In genomic region chr4:188032583-188032982, GRCh38 we compare ENCODE assay signal across 17 cellular contexts. TPM values are rescaled to one million over a fixed set of nuclear protein-coding genes. Genes with fewer than 3 reads are reported as not detected.
DNase-seq lines count a peak whose midpoint lies in the region; ATAC-seq and TF ChIP-seq lines count a peak whose summit lies in the region.
"Had no signal": no experiment of that assay in that cellular context is flagged by ENCODE, and none has a peak within 500 bp of the region (broad histone marks: within the 10 kb centered on the region; RNA-seq: fewer than 3 reads in every experiment).

No MANE protein-coding gene starts in this region.

- H3K27me3 ChIP-seq in HUES48 (ENCODE audit: control insufficient read depth, insufficient read depth, low read length) (no peaks in the 10 kb centered on the region), smooth muscle cell (ENCODE audit: low read depth) (peaks cover 15% of the 10 kb centered on the region)
- H3K27me3 ChIP-seq: BLaER1 had no signal

- H3K27me3 Mint-ChIP-seq in endothelial cell (ENCODE audit: unreplicated experiment) = peaks cover 6% of the 10 kb centered on the region
- no peaks in the 10 kb centered on the region for H3K27me3 Mint-ChIP-seq in MCF 10A (ENCODE audit: insufficient read depth, unreplicated experiment)
- peaks cover 0 to 4% (median 1%) of the 10 kb centered on the region in 5 donors for H3K27me3 Mint-ChIP-seq in naive thymus-derived CD8-positive, alpha-beta T cell
- H3K27me3 Mint-ChIP-seq: CD8-positive, alpha-beta memory T cell had no signal

- peak overlapping the region; percentile 56 for H3K4me3 ChIP-seq in HUES48 (ENCODE audit: low read depth, low read length)
- peak overlapping the region; percentile 32 for H3K4me3 ChIP-seq in smooth muscle cell
- H3K4me3 ChIP-seq: BLaER1, PC-9 had no signal

- H3K36me3 Mint-ChIP-seq in endothelial cell (ENCODE audit: low read depth, unreplicated experiment) (peaks cover 3% of the 10 kb centered on the region), MCF 10A (ENCODE audit: insufficient read depth, unreplicated experiment) (no peaks in the 10 kb centered on the region)
- H3K36me3 Mint-ChIP-seq in naive thymus-derived CD8-positive, alpha-beta T cell = no peaks in the 10 kb centered on the region

- ATAC-seq in naive thymus-derived CD8-positive, alpha-beta T cell = no peak
- ATAC-seq: HCT116 had no signal

- H3K4me1 Mint-ChIP-seq in endothelial cell (ENCODE audit: unreplicated experiment) (peaks cover 10% of the 10 kb centered on the region), MCF 10A (ENCODE audit: insufficient read depth, unreplicated experiment) (peaks cover 3% of the 10 kb centered on the region)
- H3K4me1 Mint-ChIP-seq in naive thymus-derived CD8-positive, alpha-beta T cell = peaks cover 0 to 4% (median 0%) of the 10 kb centered on the region in 4 donors

- H3K79me2 ChIP-seq in smooth muscle cell (ENCODE audit: low read depth) = no peaks in the 10 kb centered on the region

- H3K27ac ChIP-seq in HUES48 (ENCODE audit: low read depth, low read length) = peak overlapping the region; percentile 96
- no peak overlapping the region for H3K27ac ChIP-seq in smooth muscle cell (ENCODE audit: low read depth)
- H3K27ac ChIP-seq: BLaER1, PC-9 had no signal

- H3K27ac Mint-ChIP-seq in endothelial cell (ENCODE audit: unreplicated experiment) (peak overlapping the region; percentile 36), MCF 10A (ENCODE audit: low read depth, unreplicated experiment) (no peak overlapping the region)
- H3K27ac Mint-ChIP-seq in naive thymus-derived CD8-positive, alpha-beta T cell = no peak overlapping the region
- H3K27ac Mint-ChIP-seq: CD8-positive, alpha-beta memory T cell had no signal

- 23% methylated on average over 16 of the region's 16 CpGs for WGBS in smooth muscle cell (ENCODE audit: low lambda C conversion rate)

- peaks cover 37% of the 10 kb centered on the region for H3K4me1 ChIP-seq in HUES48 (ENCODE audit: control insufficient read depth, insufficient read depth, low read length)
- H3K4me1 ChIP-seq in smooth muscle cell (ENCODE audit: low read depth) = peaks cover 13% of the 10 kb centered on the region
- H3K4me1 ChIP-seq: BLaER1 had no signal

- POLR2A ChIA-PET in MCF 10A (lab: Yijun Ruan, JAX) = no interaction called here
- POLR2A ChIA-PET in naive thymus-derived CD8-positive, alpha-beta T cell (lab: Charles Lee) = no interaction called here

- H3K4me3 Mint-ChIP-seq in endothelial cell (ENCODE audit: unreplicated experiment) (peak overlapping the region; percentile 77), MCF 10A (ENCODE audit: unreplicated experiment) (no peak overlapping the region)
- H3K4me3 Mint-ChIP-seq in naive thymus-derived CD8-positive, alpha-beta T cell = no peak overlapping the region
- H3K4me3 Mint-ChIP-seq: CD8-positive, alpha-beta memory T cell had no signal

- peak overlapping the region; percentile 82 for H3K4me2 ChIP-seq in smooth muscle cell
- H3K4me2 ChIP-seq: BLaER1, PC-9 had no signal

- no peaks in the 10 kb centered on the region for H3K36me3 ChIP-seq in HUES48 (ENCODE audit: control insufficient read depth, insufficient read depth, low read length)
- no peaks in the 10 kb centered on the region for H3K36me3 ChIP-seq in smooth muscle cell (ENCODE audit: low read depth)
- H3K36me3 ChIP-seq: BLaER1 had no signal

- no peaks in the 10 kb centered on the region for H4K20me1 ChIP-seq in smooth muscle cell (ENCODE audit: low read depth)
- H4K20me1 ChIP-seq: BLaER1 had no signal

- intact Hi-C loops in MCF 10A (cut with micrococcal nuclease) = no loop called here

- TF ChIP-seq CTCF in endothelial cell (IDR thresholded peaks at IDR 0.05; ENCODE audit: unreplicated experiment) (no peak), smooth muscle cell (IDR thresholded peaks at IDR 0.05; ENCODE audit: borderline replicate concordance, insufficient read depth, poor library complexity, severe bottlenecking) (no peak), MCF 10A (IDR thresholded peaks at IDR 0.05; ENCODE audit: unreplicated experiment) (no peak)

- peak overlapping the region; percentile 86 for H2AFZ ChIP-seq in smooth muscle cell (ENCODE audit: low read depth)
- H2AFZ ChIP-seq: PC-9 had no signal

- no TSS peak for BruUV-seq in MCF 10A (replicated peaks; lab: Mats Ljungman, UMichigan)

- H3K9me3 Mint-ChIP-seq in endothelial cell (ENCODE audit: unreplicated experiment) = no peaks in the 10 kb centered on the region
- H3K9me3 Mint-ChIP-seq in MCF 10A (ENCODE audit: unreplicated experiment) = no peaks in the 10 kb centered on the region
- H3K9me3 Mint-ChIP-seq in naive thymus-derived CD8-positive, alpha-beta T cell = peaks cover 0 to 13% (median 9%) of the 10 kb centered on the region in 9 donors

- DNase-seq in endothelial cell (ENCODE audit: low spot score) = no peak
- peak; percentile 37 for DNase-seq in iPS-NIHi7 (ENCODE audit: extremely low spot score)
- DNase-seq in smooth muscle cell (lab: John Stamatoyannopoulos, UW; ENCODE audit: unreplicated experiment) = no peak
- DNase-seq in nucleus accumbens (lab: John Stamatoyannopoulos, UW) = no peak
- no peak for DNase-seq in MCF 10A (ENCODE audit: unreplicated experiment)
- DNase-seq in naive thymus-derived CD8-positive, alpha-beta T cell = no peak
- DNase-seq: CD8-positive, alpha-beta memory T cell; NCI-H1436 treated with DMSO at 0.1 percent for 48 hours; NCI-H2081; NCI-H345; NCI-H69; PC-9 had no signal

- no peaks in the 10 kb centered on the region for H3F3A ChIP-seq in smooth muscle cell (ENCODE audit: low read depth)

- peak overlapping the region; percentile 68; the same call in 1 of the 2 replicates for H3K9ac ChIP-seq in HUES48 (ENCODE audit: low read depth, low read length)
- no peak overlapping the region for H3K9ac ChIP-seq in smooth muscle cell (ENCODE audit: low read depth)
- H3K9ac ChIP-seq: BLaER1 had no signal

- H3K9me3 ChIP-seq in HUES48 (ENCODE audit: control insufficient read depth, insufficient read depth, low read length) = no peaks in the 10 kb centered on the region
- no peaks in the 10 kb centered on the region for H3K9me3 ChIP-seq in smooth muscle cell (replicated peaks; ENCODE audit: low read depth)
- H3K9me3 ChIP-seq: BLaER1 had no signal

- CTCF ChIA-PET in MCF 10A (lab: Yijun Ruan, JAX) = interaction anchor here (0.6 kb wide), 1 partner anchor 10 kb away, joined by 3 read pairs; no protein-coding TSS in a partner anchor

RNA-seq across cellular contexts. Expression of gene ZFP42, which starts 37.0 kb away (rescaled TPM):
- total RNA-seq in endothelial cell (ENCODE audit: unreplicated experiment) (2.1 TPM), smooth muscle cell (30.4 and 31.5 TPM in 2 replicates), MCF 10A (2022) (not detected in 2 replicates)
- polyA plus RNA-seq in smooth muscle cell = 15.7 and 24.0 TPM in 2 replicates
- total RNA-seq in naive thymus-derived CD8-positive, alpha-beta T cell = not detected
- polyA plus RNA-seq in naive thymus-derived CD8-positive, alpha-beta T cell = not detected
- total RNA-seq: CD8-positive, alpha-beta memory T cell; HT-29; PC-9; SK-MEL-5 had no signal
- polyA plus RNA-seq: CD8-positive, alpha-beta memory T cell had no signal

Comparison
In these comparisons a context has a peak if more than half of its experiments do, and no peak if none do; other contexts are left out.
1. RNA of gene ZFP42, which starts 37.0 kb away (total RNA-seq): 30.4 to 31.5 TPM in smooth muscle cell; 2.1 TPM in endothelial cell (single experiment), not detected in MCF 10A and not detected in naive thymus-derived CD8-positive, alpha-beta T cell; every median in the first group is over 10 times any median in the second.